In genomic region chr1:194584052-194584451, GRCh38 we compare ENCODE assay signal across 1 cellular context.
TF ChIP-seq lines count a peak whose summit lies in the region.

No MANE protein-coding gene starts in this region.

TF ChIP-seq in GM23338, 12 proteins besides CTCF, POLR2A, EP300 and RAD21 (continued from another document):
- TF ChIP-seq ZNF462 (CRISPR knock-in tag; IDR thresholded peaks at IDR 0.05) (no peak), ZNF114 (CRISPR knock-in tag; IDR thresholded peaks at IDR 0.05) (no peak), ETS1 (IDR thresholded peaks at IDR 0.05) (no peak), EZH2phosphoT487 (IDR thresholded peaks at IDR 0.05; ENCODE audit: unreplicated experiment) (no peak), EZH2 (IDR thresholded peaks at IDR 0.05; ENCODE audit: low read depth, unreplicated experiment) (no peak), CREB1 (CRISPR knock-in tag; IDR thresholded peaks at IDR 0.05; ENCODE audit: low read depth) (no peak), ZNF331 (CRISPR knock-in tag; IDR thresholded peaks at IDR 0.05; ENCODE audit: low read depth) (no peak), NANOG (IDR thresholded peaks at IDR 0.05; ENCODE audit: borderline replicate concordance) (no peak), POLR2AphosphoS5 (IDR thresholded peaks at IDR 0.05; ENCODE audit: low read depth) (no peak)
TF ChIP-seq in GM23338: peak in this region for 0.
